ENCODE assay signal across 7 cellular contexts in genomic region chr19:29812080-29812880, GRCh38. TPM values are rescaled to one million over a fixed set of nuclear protein-coding genes. Genes with fewer than 3 reads are reported as not detected.
DNase-seq lines count a peak whose midpoint lies in the region; ATAC-seq, FAIRE-seq and TF ChIP-seq lines count a peak whose summit lies in the region.

No MANE protein-coding gene starts in this region.

- peak overlapping the region; percentile 4 to 49 (median 26) for H3K4me3 ChIP-seq in endothelial cell of umbilical vein (replicated peaks in 1 of 3; ENCODE audit: insufficient read depth in 1 of 3, low read depth in 1 of 3, low read length in 3 of 3)
- H3K4me3 ChIP-seq in neutrophil (ENCODE audit: low read depth in 1 of 2, low read length in 1 of 2): peak overlapping the region; percentile 29 to 32

- TF ChIP-seq POLR2A in endothelial cell of umbilical vein (IDR thresholded peaks at IDR 0.05; ENCODE audit: low read depth, low read length): no peak

- peak overlapping the region; percentile 54 for H3K4me2 ChIP-seq in endothelial cell of umbilical vein (ENCODE audit: insufficient read depth, low read length)

- H3K36me3 ChIP-seq in endothelial cell of umbilical vein (ENCODE audit: control insufficient read depth in 2 of 2, extremely low read depth in 1 of 2, insufficient read depth in 2 of 2, low read length in 2 of 2) (no peaks in the 10 kb centered on the region), neutrophil (no peaks in the 10 kb centered on the region)

- BruUV-seq in endothelial cell of umbilical vein (replicated peaks; lab: Mats Ljungman, UMichigan): no TSS peak

- H4K20me1 ChIP-seq in endothelial cell of umbilical vein (replicated peaks; ENCODE audit: control insufficient read depth, extremely low read depth, insufficient read depth, low read length): no peaks in the 10 kb centered on the region

- H3K27me3 ChIP-seq in endothelial cell of umbilical vein (ENCODE audit: control insufficient read depth in 2 of 2, insufficient read depth in 2 of 2, low read length in 2 of 2) (no peaks in the 10 kb centered on the region), neutrophil (peaks cover 12% of the 10 kb centered on the region)

- peak overlapping the region; percentile 94 for H3K4me3 Mint-ChIP-seq in T-helper 2 cell treated with Interferon-gamma antibody and Interleukin-4, amounts not matched to agents 5 μg/mL and 100 μg/mL, for 36 hours

- peaks cover 24% of the 10 kb centered on the region for H3K36me3 Mint-ChIP-seq in T-helper 2 cell treated with Interferon-gamma antibody and Interleukin-4, amounts not matched to agents 5 μg/mL and 100 μg/mL, for 36 hours (ENCODE audit: low read depth)

- peak; percentile 17 for DNase-seq in T-helper 2 cell treated with Interferon-gamma antibody and Interleukin-4, amounts not matched to agents 5 μg/mL and 100 μg/mL, for 36 hours (ENCODE audit: low spot score)
- DNase-seq in endothelial cell of umbilical vein (ENCODE audit: low read depth, low spot score): no peak
- DNase-seq in NCI-H146 (lab: John Stamatoyannopoulos, UW): no peak

- no peaks in the 10 kb centered on the region for H3K9me3 Mint-ChIP-seq in T-helper 2 cell treated with Interferon-gamma antibody and Interleukin-4, amounts not matched to agents 5 μg/mL and 100 μg/mL, for 36 hours

- peak overlapping the region; percentile 16 for H3K9ac ChIP-seq in endothelial cell of umbilical vein (replicated peaks; ENCODE audit: extremely low read depth, insufficient read depth, low read length)

- CTCF ChIA-PET in endothelial cell of umbilical vein (lab: Charles Lee): interaction anchor here (0.6 to 0.8 kb wide), 2 partner anchors 38 to 41 kb away, joined by 3 read pairs; no protein-coding TSS in a partner anchor

- POLR2A ChIA-PET in endothelial cell of umbilical vein (lab: Charles Lee): no interaction called here

- no peaks in the 10 kb centered on the region for H3K27me3 Mint-ChIP-seq in T-helper 2 cell treated with Interferon-gamma antibody and Interleukin-4, amounts not matched to agents 5 μg/mL and 100 μg/mL, for 36 hours (ENCODE audit: low read depth)

- FAIRE-seq in endothelial cell of umbilical vein (lab: Jason Lieb, UNC): no peak

- peak overlapping the region; percentile 75 for H2AFZ ChIP-seq in endothelial cell of umbilical vein (ENCODE audit: low read depth, low read length)

- no peak for TF ChIP-seq CTCF in endothelial cell of umbilical vein (IDR thresholded peaks at IDR 0.05; ENCODE audit: extremely low read depth in 1 of 2, insufficient read depth in 1 of 2, low read depth in 1 of 2, low read length in 2 of 2)
- no peak for TF ChIP-seq CTCF in neutrophil (IDR thresholded peaks at IDR 0.05)

- no peaks in the 10 kb centered on the region for H3K79me2 ChIP-seq in endothelial cell of umbilical vein (ENCODE audit: control insufficient read depth, insufficient read depth, low read length)

- H3K9me1 ChIP-seq in endothelial cell of umbilical vein (replicated peaks; ENCODE audit: control insufficient read depth, extremely low read depth, insufficient read depth, low read length): no peaks in the 10 kb centered on the region

- H3K4me1 ChIP-seq in endothelial cell of umbilical vein (ENCODE audit: control insufficient read depth, extremely low read depth, insufficient read depth, low read length) (no peaks in the 10 kb centered on the region), neutrophil (ENCODE audit: control insufficient read depth in 1 of 2, insufficient read depth in 1 of 2, low read depth in 1 of 2, low read length in 1 of 2) (peaks cover 7 to 12% of the 10 kb centered on the region in 2 experiments)

- dilution Hi-C loops in endothelial cell of umbilical vein (cut with MboI; ENCODE audit: extremely low pct_ligation_motif_present, low sequenced_read_pairs): no loop called here

- peak; percentile 21 for ATAC-seq in GM18858 (IDR thresholded peaks at IDR 0.05; ENCODE audit: unreplicated experiment)
- ATAC-seq in HG02870 (IDR thresholded peaks at IDR 0.05; ENCODE audit: unreplicated experiment): peak; percentile 8
- ATAC-seq in GM21723 (IDR thresholded peaks at IDR 0.05; ENCODE audit: unreplicated experiment): no peak

- H3K9me3 ChIP-seq in endothelial cell of umbilical vein (replicated peaks; ENCODE audit: control insufficient read depth, insufficient read depth, low read length): no peaks in the 10 kb centered on the region
- no peaks in the 10 kb centered on the region for H3K9me3 ChIP-seq in neutrophil

- H3K27ac ChIP-seq in endothelial cell of umbilical vein (ENCODE audit: insufficient read depth, low read depth, low read length): no peak overlapping the region
- no peak overlapping the region for H3K27ac ChIP-seq in neutrophil

- peak overlapping the region; percentile 64 for H3K27ac Mint-ChIP-seq in T-helper 2 cell treated with Interferon-gamma antibody and Interleukin-4, amounts not matched to agents 5 μg/mL and 100 μg/mL, for 36 hours

- H3K4me1 Mint-ChIP-seq in T-helper 2 cell treated with Interferon-gamma antibody and Interleukin-4, amounts not matched to agents 5 μg/mL and 100 μg/mL, for 36 hours (ENCODE audit: low read depth): peaks cover 27% of the 10 kb centered on the region

- intact Hi-C loops in endothelial cell of umbilical vein (cut with micrococcal nuclease): loop anchor here (2.0 kb wide), 1 partner anchor 205 kb away; the partner anchor contains the start of gene POP4

TF ChIP-seq in endothelial cell of umbilical vein, 7 proteins besides CTCF, POLR2A, EP300 and RAD21:
- TF ChIP-seq MAX (IDR thresholded peaks at IDR 0.05; ENCODE audit: insufficient read depth, insufficient read length) (no peak), EZH2 (IDR thresholded peaks at IDR 0.05; ENCODE audit: borderline replicate concordance, low read depth, low read length, severe bottlenecking) (no peak), MYC (IDR thresholded peaks at IDR 0.05; ENCODE audit: low read depth, low read length) (no peak), POLR2AphosphoS5 (IDR thresholded peaks at IDR 0.05; ENCODE audit: insufficient read depth, low read depth, low read length) (no peak), GATA2 (IDR thresholded peaks at IDR 0.05; ENCODE audit: insufficient read depth, insufficient read length, low read depth, low read length) (no peak), FOS (IDR thresholded peaks at IDR 0.05; ENCODE audit: borderline replicate concordance, insufficient read depth, low read length) (no peak), JUN (IDR thresholded peaks at IDR 0.05; ENCODE audit: borderline replicate concordance, insufficient read depth, insufficient read length, low read depth) (no peak)
TF ChIP-seq in endothelial cell of umbilical vein: peak in this region for 0.

RNA-seq across cellular contexts. Expression of gene CCNE1, which starts 0.5 kb away (rescaled TPM):
- total RNA-seq in endothelial cell of umbilical vein: 10.1 and 11.8 TPM in 2 replicates
- polyA plus RNA-seq in endothelial cell of umbilical vein: 8.1 and 8.3 TPM in 2 replicates
- 7.9 and 9.8 TPM in 2 replicates for polyA plus RNA-seq in endothelial cell of umbilical vein (2011; cell fraction: cytosol; rRNA removed)
- polyA plus RNA-seq in endothelial cell of umbilical vein (2011; cell fraction: nucleus; rRNA removed): 14.8 and 18.1 TPM in 2 replicates
- polyA plus RNA-seq in endothelial cell of umbilical vein (2012): 15.8 and 20.5 TPM in 2 replicates
- polyA minus RNA-seq in endothelial cell of umbilical vein: 9.4 and 9.7 TPM in 2 replicates
- 5.2 TPM for polyA minus RNA-seq in endothelial cell of umbilical vein (2011; cell fraction: cytosol; rRNA and poly(A)+ RNA removed)
- 2.5 and 4.4 TPM in 2 replicates for polyA minus RNA-seq in endothelial cell of umbilical vein (2011; cell fraction: nucleus; rRNA and poly(A)+ RNA removed)
